Comparison of ENCODE assay signal across 14 cellular contexts in the genomic region with DNA sequence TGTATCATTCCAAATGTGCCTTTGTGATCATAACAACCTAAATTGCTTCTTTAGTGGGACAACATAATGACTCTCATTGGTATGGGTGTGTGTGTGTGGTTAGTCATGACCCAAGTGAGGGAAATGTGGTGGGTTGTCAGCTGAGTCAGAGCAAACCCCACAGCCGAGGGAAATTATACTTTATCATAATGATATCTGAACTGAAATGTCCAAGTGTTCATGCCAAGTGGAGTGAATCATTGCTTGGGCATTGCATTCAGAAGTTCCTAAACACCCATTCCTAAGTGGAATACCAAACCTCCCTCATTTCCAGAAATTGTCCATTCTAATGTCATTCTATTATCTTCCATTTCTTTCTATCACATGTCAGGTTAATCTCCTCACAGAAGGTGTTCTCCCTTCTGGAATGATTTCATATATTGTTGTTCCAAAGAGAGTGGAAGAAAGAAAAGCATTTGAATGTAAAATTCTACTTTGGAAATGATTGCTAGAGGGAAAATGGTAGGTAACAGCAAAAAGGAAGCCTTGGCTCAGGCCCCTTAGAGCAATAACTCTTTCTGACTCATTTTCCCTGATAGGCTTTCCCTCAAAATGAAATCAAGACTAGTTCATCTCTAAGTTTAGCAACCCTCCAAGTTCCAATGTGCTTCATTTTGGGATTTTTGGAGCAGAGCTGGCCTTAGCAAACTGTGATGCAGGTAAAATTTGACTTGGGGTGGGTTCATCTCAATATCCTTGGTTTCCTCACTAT.
DNase-seq lines count a peak whose midpoint lies in the region; ATAC-seq and TF ChIP-seq lines count a peak whose summit lies in the region.
"Had no signal": no experiment of that assay in that cellular context is flagged by ENCODE, and none has a peak within 500 bp of the region (broad histone marks: within the 10 kb centered on the region; RNA-seq: fewer than 3 reads in every experiment).

No MANE protein-coding gene starts in this region.

- no peaks in the 10 kb centered on the region for H3K27me3 Mint-ChIP-seq in CD14-positive monocyte (ENCODE audit: low read depth in 3 of 3)

- in situ Hi-C loops in ACHN (cut with HindIII; ENCODE audit: low pct_ligation_motif_present, low pct_unique_long_range_greater_than_20kb, low sequenced_read_pairs), result no loop called here

- no peaks in the 10 kb centered on the region for H3K36me3 Mint-ChIP-seq in CD14-positive monocyte
- H3K36me3 Mint-ChIP-seq: CD4-positive, alpha-beta memory T cell; mesothelial cell of epicardium had no signal

- no peaks in the 10 kb centered on the region for H3K4me1 Mint-ChIP-seq in CD14-positive monocyte
- H3K4me1 Mint-ChIP-seq: CD4-positive, alpha-beta memory T cell; mesothelial cell of epicardium had no signal

- H3K9me3 Mint-ChIP-seq in CD14-positive monocyte, result peaks cover 0 to 11% (median 3%) of the 10 kb centered on the region in 7 donors

- no peak overlapping the region for H3K27ac ChIP-seq in substantia nigra (ENCODE audit: low read depth, low read length, poor library complexity, severe bottlenecking)
- H3K27ac ChIP-seq: hepatocyte, right atrium auricular region, transverse colon had no signal

- no peak for TF ChIP-seq CTCF in CD14-positive monocyte (IDR thresholded peaks at IDR 0.05)

- H3K27ac Mint-ChIP-seq in CD14-positive monocyte, result no peak overlapping the region
- H3K27ac Mint-ChIP-seq: CD4-positive, alpha-beta memory T cell; mesothelial cell of epicardium had no signal

- no peak for ATAC-seq in HG02852 (IDR thresholded peaks at IDR 0.05; ENCODE audit: unreplicated experiment)

- H3K4me3 Mint-ChIP-seq in CD14-positive monocyte, result no peak overlapping the region
- H3K4me3 Mint-ChIP-seq: CD4-positive, alpha-beta memory T cell; mesothelial cell of epicardium had no signal

- intact Hi-C loops in CD14-positive monocyte (cut with micrococcal nuclease), result no loop called here

- DNase-seq in ACHN, result peak; percentile 78
- peak; percentile 84 for DNase-seq in HCEC 1CT
- DNase-seq in amniotic stem cell (lab: John Stamatoyannopoulos, UW), result peak; percentile 83
- peak; percentile 13 for DNase-seq in inferior parietal cortex (ENCODE audit: extremely low spot score)
- DNase-seq in NCI-H526 (lab: John Stamatoyannopoulos, UW), result no peak
- no peak for DNase-seq in substantia nigra (lab: John Stamatoyannopoulos, UW)
- DNase-seq in CD14-positive monocyte (ENCODE audit: low spot score), result no peak
- DNase-seq: CD4-positive, alpha-beta memory T cell; Kasumi-1; transverse colon had no signal

Comparison
In these comparisons a context has a peak if more than half of its experiments do, and no peak if none do; other contexts are left out.
1. DNase-seq: peak in ACHN (single experiment), HCEC 1CT (single experiment), amniotic stem cell (single experiment) and inferior parietal cortex (single experiment); none in NCI-H526 (0 of 2), substantia nigra (0 of 49) and CD14-positive monocyte (single experiment).